ENCODE assay signal across 15 cellular contexts in the genomic region with DNA sequence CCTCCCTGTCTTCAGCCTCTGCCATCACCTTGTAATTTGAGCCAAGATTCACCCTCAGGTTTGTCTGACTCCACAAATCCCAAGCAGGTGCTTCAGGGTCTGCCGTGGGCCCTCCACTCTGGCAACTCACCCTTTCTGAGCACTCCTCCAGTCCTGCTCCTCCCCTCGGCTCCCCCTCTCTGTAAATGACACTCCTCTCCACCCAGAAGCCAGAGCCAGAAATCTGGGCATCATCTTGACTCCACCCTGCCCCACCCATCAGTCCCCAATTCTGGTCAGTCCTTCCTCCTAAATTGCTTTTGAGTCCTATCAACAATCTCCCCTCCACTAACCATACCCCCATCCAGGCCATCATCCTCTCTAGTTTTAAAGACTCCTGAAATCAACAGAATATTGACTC. TPM values are rescaled to one million over a fixed set of nuclear protein-coding genes. Genes with fewer than 3 reads are reported as not detected.
DNase-seq lines count a peak whose midpoint lies in the region; ATAC-seq, FAIRE-seq and TF ChIP-seq lines count a peak whose summit lies in the region.
"Had no signal": no experiment of that assay in that cellular context is flagged by ENCODE, and none has a peak within 500 bp of the region (broad histone marks: within the 10 kb centered on the region; RNA-seq: fewer than 3 reads in every experiment).

No MANE protein-coding gene starts in this region.

- peaks cover 72% of the 10 kb centered on the region for H3K4me1 Mint-ChIP-seq in activated T-cell treated with anti-CD3 and anti-CD28 coated beads, Interleukin-2, amount 50 U/mL, for 72 hours (ENCODE audit: low read depth)
- peaks cover 87% of the 10 kb centered on the region for H3K4me1 Mint-ChIP-seq in CD8-positive, alpha-beta T cell (ENCODE audit: low read depth)
- peaks cover 10% of the 10 kb centered on the region for H3K4me1 Mint-ChIP-seq in osteocyte (ENCODE audit: unreplicated experiment)

- in situ Hi-C loops in K562 (cut with MboI), result no loop called here

- no peaks in the 10 kb centered on the region for H3K9me1 ChIP-seq in K562 (ENCODE audit: control insufficient read depth, insufficient read depth, low read length)

- no peak overlapping the region for H3K4me3 ChIP-seq in CD8-positive, alpha-beta T cell (ENCODE audit: low read depth, low read length)
- no peak overlapping the region for H3K4me3 ChIP-seq in K562
- no peak overlapping the region for H3K4me3 ChIP-seq in OCI-LY7 (ENCODE audit: low read depth, low read length, poor library complexity, severe bottlenecking)
- H3K4me3 ChIP-seq: esophagus muscularis mucosa had no signal

- BruUV-seq in K562 (replicated peaks; lab: Mats Ljungman, UMichigan) (no TSS peak), OCI-LY7 (replicated peaks; lab: Mats Ljungman, UMichigan) (no TSS peak)

- no peak overlapping the region for H3K27ac ChIP-seq in CD8-positive, alpha-beta T cell (ENCODE audit: low read depth, low read length)
- no peak overlapping the region for H3K27ac ChIP-seq in K562 (ENCODE audit: extremely low read depth, low read depth, low read length)
- no peak overlapping the region for H3K27ac ChIP-seq in OCI-LY7 (ENCODE audit: low read depth, low read length, poor library complexity, severe bottlenecking)
- H3K27ac ChIP-seq: esophagus muscularis mucosa had no signal

- H3K9ac ChIP-seq in K562 (ENCODE audit: insufficient read depth in 1 of 2, low read depth in 2 of 2, low read length in 2 of 2), result peak overlapping the region in 1 of 2 experiments; percentile 7; a peak in 1 of 4 replicates

- WGBS in K562 (ENCODE audit: insufficient coverage, low coverage, missing lambda C conversion rate), result 44% methylated on average over 2 of the region's 2 CpGs

- H3K27me3 ChIP-seq in CD8-positive, alpha-beta T cell (ENCODE audit: insufficient read depth, low read length), result no peaks in the 10 kb centered on the region
- no peaks in the 10 kb centered on the region for H3K27me3 ChIP-seq in K562 (ENCODE audit: control insufficient read depth in 2 of 2, insufficient read depth in 2 of 2, low read length in 2 of 2)
- H3K27me3 ChIP-seq: esophagus muscularis mucosa had no signal

- H3K4me2 ChIP-seq in K562 (ENCODE audit: insufficient read depth, low read length) (no peak overlapping the region), OCI-LY7 (ENCODE audit: low read length) (no peak overlapping the region)

- H2AFZ ChIP-seq in K562 (ENCODE audit: low read depth, low read length), result no peak overlapping the region
- H2AFZ ChIP-seq in OCI-LY7 (ENCODE audit: low read length), result no peak overlapping the region

- peak overlapping the region; percentile 30 for H3K27ac Mint-ChIP-seq in activated T-cell treated with anti-CD3 and anti-CD28 coated beads, Interleukin-2, amount 50 U/mL, for 72 hours
- H3K27ac Mint-ChIP-seq in CD8-positive, alpha-beta T cell, result peak overlapping the region; percentile 85
- H3K27ac Mint-ChIP-seq in osteocyte (ENCODE audit: unreplicated experiment), result peak overlapping the region; percentile 19
- H3K27ac Mint-ChIP-seq: activated naive CD8-positive, alpha-beta T cell treated with anti-CD3 and anti-CD28 coated beads, Interleukin-2, amount 10 ng/mL, durations not matched to agents 7 days and 5 days had no signal

- peaks cover 7 to 20% of the 10 kb centered on the region in 2 donors for H3K36me3 Mint-ChIP-seq in activated T-cell treated with anti-CD3 and anti-CD28 coated beads, Interleukin-2, amount 50 U/mL, for 72 hours (ENCODE audit: insufficient read depth in 2 of 2)
- peaks cover 81% of the 10 kb centered on the region for H3K36me3 Mint-ChIP-seq in CD8-positive, alpha-beta T cell
- no peaks in the 10 kb centered on the region for H3K36me3 Mint-ChIP-seq in osteocyte (ENCODE audit: unreplicated experiment)

- intact Hi-C loops in CD8-positive, alpha-beta T cell (cut with DNase I, micrococcal nuclease), result no loop called here
- intact Hi-C loops in K562 (cut with micrococcal nuclease), result no loop called here
- intact Hi-C loops in OCI-LY7 (cut with micrococcal nuclease; ENCODE audit: unreplicated experiment), result no loop called here

- H3K4me3 Mint-ChIP-seq in activated T-cell treated with anti-CD3 and anti-CD28 coated beads, Interleukin-2, amount 50 U/mL, for 72 hours, result no peak overlapping the region
- no peak overlapping the region for H3K4me3 Mint-ChIP-seq in CD8-positive, alpha-beta T cell
- no peak overlapping the region for H3K4me3 Mint-ChIP-seq in osteocyte (ENCODE audit: unreplicated experiment)
- H3K4me3 Mint-ChIP-seq: activated naive CD8-positive, alpha-beta T cell treated with anti-CD3 and anti-CD28 coated beads, Interleukin-2, amount 10 ng/mL, durations not matched to agents 7 days and 5 days; neural crest cell had no signal

- CTCF ChIA-PET in CD8-positive, alpha-beta T cell (lab: Charles Lee), result interaction anchor here (1.4 kb wide), 1 partner anchor 17 kb away, joined by 4 read pairs; no protein-coding TSS in a partner anchor
- CTCF ChIA-PET in K562 (lab: Yijun Ruan, JAX; ENCODE audit: low intra/inter-chr PET ratio) (no interaction called here), OCI-LY7 (lab: Charles Lee; ENCODE audit: unreplicated experiment) (no interaction called here)

- no peak for FAIRE-seq in K562 (lab: Jason Lieb, UNC)
- FAIRE-seq: urothelium cell line had no signal

- H3K4me1 ChIP-seq in CD8-positive, alpha-beta T cell (ENCODE audit: insufficient read depth, low read length), result peaks cover 51% of the 10 kb centered on the region
- H3K4me1 ChIP-seq in K562 (replicated peaks in 1 of 2; ENCODE audit: control insufficient read depth in 2 of 2, insufficient read depth in 2 of 2, low read length in 2 of 2) (peaks cover 14 to 16% of the 10 kb centered on the region in 2 experiments; a peak in 3 of 5 replicates), OCI-LY7 (ENCODE audit: insufficient read depth, low read length, poor library complexity, severe bottlenecking) (peaks cover 63% of the 10 kb centered on the region)

- no peak for ATAC-seq in activated T-cell treated with anti-CD3 and anti-CD28 coated beads, Interleukin-2, amount 50 U/mL, for 72 hours (replicated peaks in 1 of 2)
- ATAC-seq in CD8-positive, alpha-beta T cell, result no peak
- ATAC-seq in K562, result peak; percentile 74

- TF ChIP-seq RAD21 in K562 (CRISPR knock-in tag; conservative IDR thresholded peaks at IDR 0.05 in 1 of 2, IDR thresholded peaks at IDR 0.05 in 1 of 2), result no peak

- no peak for DNase-seq in activated T-cell treated with anti-CD3 and anti-CD28 coated beads, Interleukin-2, amount 50 U/mL, for 72 hours
- no peak for DNase-seq in activated T-cell treated with anti-CD3 and anti-CD28 coated beads, Interleukin-2, amount 50 U/mL, for 48 hours
- no peak for DNase-seq in CD8-positive, alpha-beta T cell
- DNase-seq in K562 (ENCODE audit: extremely low read depth in 1 of 4, low spot score in 3 of 4) (peak in 3 of 4 experiments; percentile 31 to 54 (median 34)), osteocyte (ENCODE audit: extremely low spot score, unreplicated experiment) (no peak), OCI-LY7 (ENCODE audit: low spot score) (no peak), GM19240 (ENCODE audit: insufficient read length, low spot score) (no peak)
- DNase-seq in stimulated activated CD4-positive, alpha-beta T cell treated with anti-CD3 and anti-CD28 coated beads, Interleukin-15, amount 100 ng/mL, for 24 hours, result no peak
- DNase-seq: activated naive CD8-positive, alpha-beta T cell treated with anti-CD3 and anti-CD28 coated beads, Interleukin-2, amount 10 ng/mL, durations not matched to agents 7 days and 5 days; Calu3; NCI-H1417 treated with DMSO at 0.1 percent for 48 hours had no signal

- POLR2A ChIA-PET in CD8-positive, alpha-beta T cell (lab: Charles Lee), result no interaction called here
- POLR2A ChIA-PET in K562 (lab: Yijun Ruan, JAX) (interaction anchor here (0.8 kb wide), 1 partner anchor 17 kb away, joined by 3 read pairs; no protein-coding TSS in a partner anchor), OCI-LY7 (lab: Charles Lee) (interaction anchor here (1.2 to 1.6 kb wide), 2 partner anchors 41 to 79 kb away, joined by 3 to 4 read pairs; no protein-coding TSS in a partner anchor)

- H3K27me3 Mint-ChIP-seq in activated T-cell treated with anti-CD3 and anti-CD28 coated beads, Interleukin-2, amount 50 U/mL, for 72 hours (ENCODE audit: low read depth), result no peaks in the 10 kb centered on the region
- H3K27me3 Mint-ChIP-seq in CD8-positive, alpha-beta T cell (ENCODE audit: low read depth), result no peaks in the 10 kb centered on the region
- H3K27me3 Mint-ChIP-seq in osteocyte (ENCODE audit: unreplicated experiment), result peaks cover 5% of the 10 kb centered on the region
- H3K27me3 Mint-ChIP-seq: activated naive CD8-positive, alpha-beta T cell treated with anti-CD3 and anti-CD28 coated beads, Interleukin-2, amount 10 ng/mL, durations not matched to agents 7 days and 5 days had no signal

- H4K20me1 ChIP-seq in K562 (replicated peaks; ENCODE audit: control insufficient read depth, insufficient read depth, low read length) (no peaks in the 10 kb centered on the region), OCI-LY7 (ENCODE audit: insufficient read depth, low read length) (peaks cover 15% of the 10 kb centered on the region)

- peaks cover 18% of the 10 kb centered on the region for H3K36me3 ChIP-seq in CD8-positive, alpha-beta T cell (ENCODE audit: insufficient read depth, low read length)
- peaks cover 20% of the 10 kb centered on the region for H3K36me3 ChIP-seq in K562 (ENCODE audit: control insufficient read depth, insufficient read depth, low read length)
- H3K36me3 ChIP-seq in OCI-LY7 (ENCODE audit: insufficient read depth, low read length), result peaks cover 97% of the 10 kb centered on the region

- H3K9me3 ChIP-seq in CD8-positive, alpha-beta T cell (ENCODE audit: low read length), result no peaks in the 10 kb centered on the region
- H3K9me3 ChIP-seq in K562 (replicated peaks; ENCODE audit: control insufficient read depth, insufficient read depth, low read depth, low read length) (no peaks in the 10 kb centered on the region), OCI-LY7 (ENCODE audit: low read length) (no peaks in the 10 kb centered on the region)
- H3K9me3 ChIP-seq: esophagus muscularis mucosa had no signal

- H3K79me2 ChIP-seq in K562 (ENCODE audit: control insufficient read depth, insufficient read depth, low read length), result no peaks in the 10 kb centered on the region
- peaks cover 85% of the 10 kb centered on the region for H3K79me2 ChIP-seq in OCI-LY7 (ENCODE audit: insufficient read depth, low read depth, low read length)

- TF ChIP-seq CTCF in CD8-positive, alpha-beta T cell (IDR thresholded peaks at IDR 0.05), result no peak
- TF ChIP-seq CTCF in K562 (IDR thresholded peaks at IDR 0.05 in 2 of 3, conservative IDR thresholded peaks at IDR 0.05 in 1 of 3; ENCODE audit: insufficient read depth in 2 of 3, low read depth in 1 of 3, low read length in 3 of 3) (no peak), osteocyte (IDR thresholded peaks at IDR 0.05) (no peak), OCI-LY7 (conservative IDR thresholded peaks at IDR 0.05; ENCODE audit: low read length) (no peak)

- TF ChIP-seq POLR2A in K562 (conservative IDR thresholded peaks at IDR 0.05), result no peak

- no peaks in the 10 kb centered on the region for H3K9me2 ChIP-seq in OCI-LY7 (ENCODE audit: insufficient read depth, low read length)

- no peak for TF ChIP-seq EP300 in K562 (IDR thresholded peaks at IDR 0.05; ENCODE audit: low read length)

- no peaks in the 10 kb centered on the region for H3K9me3 Mint-ChIP-seq in activated T-cell treated with anti-CD3 and anti-CD28 coated beads, Interleukin-2, amount 50 U/mL, for 72 hours
- H3K9me3 Mint-ChIP-seq in CD8-positive, alpha-beta T cell, result no peaks in the 10 kb centered on the region
- H3K9me3 Mint-ChIP-seq in osteocyte (ENCODE audit: unreplicated experiment), result no peaks in the 10 kb centered on the region
- H3K9me3 Mint-ChIP-seq: activated naive CD8-positive, alpha-beta T cell treated with anti-CD3 and anti-CD28 coated beads, Interleukin-2, amount 10 ng/mL, durations not matched to agents 7 days and 5 days; neural crest cell had no signal

RNA-seq across cellular contexts. Expression of gene RCSD1, which starts 40.5 kb away (rescaled TPM):
- total RNA-seq in activated T-cell treated with anti-CD3 and anti-CD28 coated beads, Interleukin-2, amount 50 U/mL, for 72 hours, result 10 to 100 TPM; 62.0 to 69.5 TPM
- 10 to 100 TPM; 42.4 to 44.3 TPM for total RNA-seq in CD8-positive, alpha-beta T cell
- 51.0 and 78.1 TPM in 2 replicates for total RNA-seq in K562 (2011; cell fraction: chromatin; rRNA removed; ENCODE audit: low replicate concordance)
- total RNA-seq in K562 (2011; cell fraction: nucleolus; rRNA removed), result 34.9 and 38.6 TPM in 2 replicates
- total RNA-seq in K562 (2011; cell fraction: nucleoplasm; rRNA removed), result 48.1 and 85.4 TPM in 2 replicates
- total RNA-seq in K562 (2014; rRNA removed), result 45.3 and 48.0 TPM in 2 replicates
- 41.6 and 42.3 TPM in 2 replicates for total RNA-seq in K562 (2014; rRNA removed; fragmentation: Illumina TruSeq; extraction: Trizol)
- 37.3 and 39.4 TPM in 2 replicates for total RNA-seq in K562 (2015; rRNA removed; fragmentation: Illumina TruSeq; extraction: Trizol)
- 41.5 and 50.9 TPM in 2 replicates for total RNA-seq in K562 (2021)
- 64.5 and 69.8 TPM in 2 replicates for polyA plus RNA-seq in K562 (2011; rRNA removed)
- 45.8 and 49.9 TPM in 2 replicates for polyA plus RNA-seq in K562 (2011; cell fraction: cytosol; rRNA removed)
- polyA plus RNA-seq in K562 (2011; cell fraction: nucleus; rRNA removed), result 27.5 and 28.0 TPM in 2 replicates
- 41.5 and 91.2 TPM in 2 replicates for polyA plus RNA-seq in K562 (2012)
- 48.3 and 50.5 TPM in 2 replicates for polyA plus RNA-seq in K562 (2014; fragmentation: Illumina TruSeq; extraction: Trizol)
- polyA plus RNA-seq in K562 (2014; fragmentation: Nextera tagmentation; extraction: Ambion mirVana), result 1 to 10 TPM; 7.8 to 9.1 TPM
- 53.2 and 54.5 TPM in 2 replicates for polyA plus RNA-seq in K562 (2014; rRNA removed)
- 59.8 and 70.7 TPM in 2 replicates for polyA minus RNA-seq in K562 (2011; rRNA and poly(A)+ RNA removed)
- polyA minus RNA-seq in K562 (2011; cell fraction: cytosol; rRNA and poly(A)+ RNA removed), result 34.8 and 46.1 TPM in 2 replicates
- 19.0 and 26.1 TPM in 2 replicates for polyA minus RNA-seq in K562 (2011; cell fraction: nucleus; rRNA and poly(A)+ RNA removed)
- not detected in 2 replicates for total RNA-seq in osteocyte
- total RNA-seq in OCI-LY7 (2014; rRNA removed; shearing (Covaris generic)), result 164 and 186 TPM in 2 replicates
- 161 and 180 TPM in 2 replicates for total RNA-seq in OCI-LY7 (2022)
- total RNA-seq: Calu3, HT1080 had no signal

RNA-seq across cellular contexts. Expression of gene MPZL1, which starts 51.2 kb away (rescaled TPM):
- 10 to 100 TPM; 17.2 to 20.9 TPM for total RNA-seq in activated T-cell treated with anti-CD3 and anti-CD28 coated beads, Interleukin-2, amount 50 U/mL, for 72 hours
- under 1 TPM; 0.67 to 0.81 TPM for total RNA-seq in CD8-positive, alpha-beta T cell
- total RNA-seq in K562 (2011; cell fraction: chromatin; rRNA removed; ENCODE audit: low replicate concordance), result 126 and 209 TPM in 2 replicates
- 109 and 121 TPM in 2 replicates for total RNA-seq in K562 (2011; cell fraction: nucleolus; rRNA removed)
- 238 and 352 TPM in 2 replicates for total RNA-seq in K562 (2011; cell fraction: nucleoplasm; rRNA removed)
- total RNA-seq in K562 (2014; rRNA removed), result 46.1 and 57.8 TPM in 2 replicates
- 82.4 and 92.6 TPM in 2 replicates for total RNA-seq in K562 (2014; rRNA removed; fragmentation: Illumina TruSeq; extraction: Trizol)
- 63.2 and 66.5 TPM in 2 replicates for total RNA-seq in K562 (2015; rRNA removed; fragmentation: Illumina TruSeq; extraction: Trizol)
- total RNA-seq in K562 (2021), result 65.3 and 79.5 TPM in 2 replicates
- 89.9 and 153 TPM in 2 replicates for polyA plus RNA-seq in K562 (2011; rRNA removed)
- polyA plus RNA-seq in K562 (2011; cell fraction: cytosol; rRNA removed), result 43.0 and 55.8 TPM in 2 replicates
- 42.9 and 57.7 TPM in 2 replicates for polyA plus RNA-seq in K562 (2011; cell fraction: nucleus; rRNA removed)
- 46.5 and 47.2 TPM in 2 replicates for polyA plus RNA-seq in K562 (2012)
- 64.6 and 75.9 TPM in 2 replicates for polyA plus RNA-seq in K562 (2014; fragmentation: Illumina TruSeq; extraction: Trizol)
- polyA plus RNA-seq in K562 (2014; fragmentation: Nextera tagmentation; extraction: Ambion mirVana), result 10 to 100 TPM; 14.5 to 20.5 TPM
- 46.5 and 46.7 TPM in 2 replicates for polyA plus RNA-seq in K562 (2014; rRNA removed)
- polyA minus RNA-seq in K562 (2011; rRNA and poly(A)+ RNA removed), result 94.6 and 129 TPM in 2 replicates
- 50.0 and 63.6 TPM in 2 replicates for polyA minus RNA-seq in K562 (2011; cell fraction: cytosol; rRNA and poly(A)+ RNA removed)
- 22.6 and 35.3 TPM in 2 replicates for polyA minus RNA-seq in K562 (2011; cell fraction: nucleus; rRNA and poly(A)+ RNA removed)
- 147 and 155 TPM in 2 replicates for total RNA-seq in osteocyte
- 36.2 and 48.9 TPM in 2 replicates for total RNA-seq in OCI-LY7 (2014; rRNA removed; shearing (Covaris generic))
- total RNA-seq in OCI-LY7 (2022), result 54.8 and 61.9 TPM in 2 replicates

Comparison
In these comparisons a context has a peak if more than half of its experiments do, and no peak if none do; other contexts are left out.
1. DNase-seq: peak in K562 (3 of 4); none in activated T-cell treated with anti-CD3 and anti-CD28 coated beads, Interleukin-2, amount 50 U/mL, for 72 hours (0 of 2), activated T-cell treated with anti-CD3 and anti-CD28 coated beads, Interleukin-2, amount 50 U/mL, for 48 hours (0 of 2), CD8-positive, alpha-beta T cell (0 of 7), osteocyte (single experiment), OCI-LY7 (single experiment), stimulated activated CD4-positive, alpha-beta T cell treated with anti-CD3 and anti-CD28 coated beads, Interleukin-15, amount 100 ng/mL, for 24 hours (single experiment) and GM19240 (single experiment).
2. H3K27ac Mint-ChIP-seq: peak in every context shown above with its lines; median percentile 85 in CD8-positive, alpha-beta T cell; 30 in activated T-cell treated with anti-CD3 and anti-CD28 coated beads, Interleukin-2, amount 50 U/mL, for 72 hours; 19 in osteocyte.
3. RNA of gene RCSD1, which starts 40.5 kb away (total RNA-seq): 161 to 186 TPM in OCI-LY7, 62.0 to 69.5 TPM in activated T-cell treated with anti-CD3 and anti-CD28 coated beads, Interleukin-2, amount 50 U/mL, for 72 hours, 34.9 to 85.4 TPM in K562 and 42.4 to 44.3 TPM in CD8-positive, alpha-beta T cell; not detected in osteocyte; every median in the first group is over 10 times any median in the second.
4. RNA of gene MPZL1, which starts 51.2 kb away (total RNA-seq): 147 to 155 TPM in osteocyte, 46.1 to 352 TPM in K562, 36.2 to 61.9 TPM in OCI-LY7 and 17.2 to 20.9 TPM in activated T-cell treated with anti-CD3 and anti-CD28 coated beads, Interleukin-2, amount 50 U/mL, for 72 hours; 0.67 to 0.81 TPM in CD8-positive, alpha-beta T cell; every median in the first group is over 10 times any median in the second.